ENCODE assay signal across 22 cellular contexts in genomic region chr7:73698410-73698809, GRCh38. TPM values are rescaled to one million over a fixed set of nuclear protein-coding genes. Genes with fewer than 3 reads are reported as not detected.
A peak's percentile ranks its signal among the peaks of the same experiment; 100 is the strongest.
DNase-seq lines count a peak whose midpoint lies in the region; ATAC-seq, FAIRE-seq and TF ChIP-seq lines count a peak whose summit lies in the region.
"Had no signal": no experiment of that assay in that cellular context is flagged by ENCODE, and none has a peak within 500 bp of the region (broad histone marks: within the 10 kb centered on the region; RNA-seq: fewer than 3 reads in every experiment).

No MANE protein-coding gene starts in this region.

- intact Hi-C loops in activated CD8-positive, alpha-beta T cell treated with anti-CD3 and anti-CD28 coated beads for 36 hours (cut with micrococcal nuclease) = no loop called here
- intact Hi-C loops in PC-3 (cut with micrococcal nuclease) (no loop called here), K562 (cut with micrococcal nuclease) (no loop called here), heart left ventricle (cut with DNase I) (no loop called here)

- no peak overlapping the region for H3K9ac ChIP-seq in PC-3 (ENCODE audit: low read length)
- no peak overlapping the region; a peak in 1 of 4 replicates for H3K9ac ChIP-seq in K562 (ENCODE audit: insufficient read depth in 1 of 2, low read depth in 2 of 2, low read length in 2 of 2)

- H3K27me3 ChIP-seq in PC-3 (ENCODE audit: low read length) = no peaks in the 10 kb centered on the region
- H3K27me3 ChIP-seq in K562 (ENCODE audit: control insufficient read depth in 2 of 2, insufficient read depth in 2 of 2, low read length in 2 of 2) = no peaks in the 10 kb centered on the region; a peak in 1 of 5 replicates
- H3K27me3 ChIP-seq in heart left ventricle = no peaks in the 10 kb centered on the region
- H3K27me3 ChIP-seq: MG63, SJSA1 had no signal

- POLR2A ChIA-PET in activated CD8-positive, alpha-beta T cell treated with anti-CD3 and anti-CD28 coated beads, Interleukin-2, amount 10 ng/mL, durations not matched to agents 7 days and 5 days (lab: Charles Lee) = no interaction called here
- POLR2A ChIA-PET in activated CD8-positive, alpha-beta T cell treated with anti-CD3 and anti-CD28 coated beads for 36 hours (lab: Charles Lee) = interaction anchor here (1.0 to 2.3 kb wide), 3 partner anchors 11 to 39 kb away, joined by 3 to 7 read pairs (median 3); partner anchors contain the start of gene ABHD11
- POLR2A ChIA-PET in PC-3 (lab: Charles Lee; ENCODE audit: unreplicated experiment) (interaction anchor here (0.5 to 0.8 kb wide), 3 partner anchors 9 to 82 kb away, joined by 3 to 5 read pairs (median 3); no protein-coding TSS in a partner anchor), K562 (lab: Yijun Ruan, JAX) (interaction anchor here (0.7 to 2.2 kb wide), 6 partner anchors 7 to 167 kb away, joined by 3 to 9 read pairs (median 3); no protein-coding TSS in a partner anchor)

- H3K9me3 ChIP-seq in PC-3 (ENCODE audit: low read length) = no peaks in the 10 kb centered on the region
- H3K9me3 ChIP-seq in K562 (replicated peaks; ENCODE audit: control insufficient read depth, insufficient read depth, low read depth, low read length) = no peaks in the 10 kb centered on the region
- no peaks in the 10 kb centered on the region for H3K9me3 ChIP-seq in heart left ventricle
- H3K9me3 ChIP-seq: MG63, SJSA1 had no signal

- no peak overlapping the region for H2AFZ ChIP-seq in PC-3 (ENCODE audit: low read length)
- no peak overlapping the region for H2AFZ ChIP-seq in K562 (ENCODE audit: low read depth, low read length)

- H3K4me3 ChIP-seq in PC-3 (ENCODE audit: low read length) (no peak overlapping the region), K562 (no peak overlapping the region), heart left ventricle (no peak overlapping the region)
- H3K4me3 ChIP-seq: MG63, SJSA1 had no signal

- no peaks in the 10 kb centered on the region for H3K9me2 ChIP-seq in PC-3 (replicated peaks; ENCODE audit: low read length)

- TF ChIP-seq RAD21 in K562 (CRISPR knock-in tag; conservative IDR thresholded peaks at IDR 0.05 in 1 of 2, IDR thresholded peaks at IDR 0.05 in 1 of 2) = no peak

- H3K4me2 ChIP-seq in PC-3 (ENCODE audit: low read length) = no peak overlapping the region
- no peak overlapping the region for H3K4me2 ChIP-seq in K562 (ENCODE audit: insufficient read depth, low read length)

- no peaks in the 10 kb centered on the region for H3K27me3 Mint-ChIP-seq in activated CD8-positive, alpha-beta T cell treated with anti-CD3 and anti-CD28 coated beads, Interleukin-2, amount 10 ng/mL, durations not matched to agents 7 days and 5 days (ENCODE audit: low read depth)
- no peaks in the 10 kb centered on the region for H3K27me3 Mint-ChIP-seq in activated CD8-positive, alpha-beta T cell treated with anti-CD3 and anti-CD28 coated beads for 36 hours

- CTCF ChIA-PET in activated CD8-positive, alpha-beta T cell treated with anti-CD3 and anti-CD28 coated beads, Interleukin-2, amount 10 ng/mL, durations not matched to agents 7 days and 5 days (lab: Charles Lee) = no interaction called here
- CTCF ChIA-PET in activated CD8-positive, alpha-beta T cell treated with anti-CD3 and anti-CD28 coated beads for 36 hours (lab: Charles Lee) = interaction anchor here (1.3 to 2.2 kb wide), 2 partner anchors 24 to 27 kb away, joined by 3 to 7 read pairs; no protein-coding TSS in a partner anchor
- CTCF ChIA-PET in PC-3 (lab: Charles Lee) (interaction anchor here (0.7 to 1.7 kb wide), 2 partner anchors 18 to 30 kb away, joined by 3 to 4 read pairs; partner anchors contain the start of gene VPS37D), K562 (lab: Yijun Ruan, JAX; ENCODE audit: low intra/inter-chr PET ratio) (no interaction called here)

- H3K4me1 ChIP-seq in PC-3 (ENCODE audit: insufficient read depth, low read length) = no peaks in the 10 kb centered on the region
- peaks cover 2 to 29% of the 10 kb centered on the region in 2 experiments; a peak in 4 of 5 replicates for H3K4me1 ChIP-seq in K562 (replicated peaks in 1 of 2; ENCODE audit: control insufficient read depth in 2 of 2, insufficient read depth in 2 of 2, low read length in 2 of 2)
- H3K4me1 ChIP-seq in heart left ventricle = no peaks in the 10 kb centered on the region
- H3K4me1 ChIP-seq: SJSA1 had no signal

- H3K36me3 ChIP-seq in PC-3 (ENCODE audit: low read depth, low read length) (peaks cover 57% of the 10 kb centered on the region), K562 (ENCODE audit: control insufficient read depth, insufficient read depth, low read length) (peaks cover 77% of the 10 kb centered on the region; the same call in 2 of the 3 replicates), heart left ventricle (peaks cover 0 to 71% (median 59%) of the 10 kb centered on the region in 9 donors)
- H3K36me3 ChIP-seq: MG63 had no signal

- H4K20me1 ChIP-seq in PC-3 (ENCODE audit: low read length) (peaks cover 25% of the 10 kb centered on the region), K562 (replicated peaks; ENCODE audit: control insufficient read depth, insufficient read depth, low read length) (peaks cover 17% of the 10 kb centered on the region)

- H3K4me1 Mint-ChIP-seq in activated CD8-positive, alpha-beta T cell treated with anti-CD3 and anti-CD28 coated beads, Interleukin-2, amount 10 ng/mL, durations not matched to agents 7 days and 5 days (ENCODE audit: low read depth) = no peaks in the 10 kb centered on the region
- peaks cover 2% of the 10 kb centered on the region for H3K4me1 Mint-ChIP-seq in activated CD8-positive, alpha-beta T cell treated with anti-CD3 and anti-CD28 coated beads for 36 hours (ENCODE audit: low read depth)

- H3K9me3 Mint-ChIP-seq in activated CD8-positive, alpha-beta T cell treated with anti-CD3 and anti-CD28 coated beads, Interleukin-2, amount 10 ng/mL, durations not matched to agents 7 days and 5 days (ENCODE audit: insufficient read depth) = no peaks in the 10 kb centered on the region
- H3K9me3 Mint-ChIP-seq in activated CD8-positive, alpha-beta T cell treated with anti-CD3 and anti-CD28 coated beads for 36 hours = no peaks in the 10 kb centered on the region
- H3K9me3 Mint-ChIP-seq: H9, IgD-negative memory B cell had no signal

- no peak for DNase-seq in activated CD8-positive, alpha-beta T cell treated with anti-CD3 and anti-CD28 coated beads, Interleukin-2, amount 10 ng/mL, durations not matched to agents 7 days and 5 days
- DNase-seq in activated CD8-positive, alpha-beta T cell treated with anti-CD3 and anti-CD28 coated beads for 36 hours = no peak
- DNase-seq in PC-3 (no peak), K562 (ENCODE audit: extremely low read depth in 1 of 4, low spot score in 3 of 4) (no peak), heart left ventricle (no peak)
- DNase-seq: DMS79 treated with DMSO at 0.1 percent for 48 hours, H9, Kasumi-1, MG63, NCI-H1048, NCI-H1436, NCI-H1930, NCI-H226, NCI-H524, NCI-H82, OCI-M1 had no signal

- no TSS peak for BruUV-seq in PC-3 (replicated peaks; lab: Mats Ljungman, UMichigan)
- no TSS peak for BruUV-seq in K562 (replicated peaks; lab: Mats Ljungman, UMichigan)

- H3K4me3 Mint-ChIP-seq in activated CD8-positive, alpha-beta T cell treated with anti-CD3 and anti-CD28 coated beads, Interleukin-2, amount 10 ng/mL, durations not matched to agents 7 days and 5 days = no peak overlapping the region
- no peak overlapping the region for H3K4me3 Mint-ChIP-seq in activated CD8-positive, alpha-beta T cell treated with anti-CD3 and anti-CD28 coated beads for 36 hours
- H3K4me3 Mint-ChIP-seq: CD14-positive monocyte had no signal

- TF ChIP-seq EP300 in K562 (IDR thresholded peaks at IDR 0.05; ENCODE audit: low read length) = no peak

- H3K27ac Mint-ChIP-seq in activated CD8-positive, alpha-beta T cell treated with anti-CD3 and anti-CD28 coated beads, Interleukin-2, amount 10 ng/mL, durations not matched to agents 7 days and 5 days = peak overlapping the region; percentile 57
- H3K27ac Mint-ChIP-seq in activated CD8-positive, alpha-beta T cell treated with anti-CD3 and anti-CD28 coated beads for 36 hours = no peak overlapping the region
- H3K27ac Mint-ChIP-seq: IgD-negative memory B cell had no signal

- peaks cover 40% of the 10 kb centered on the region for H3K36me3 Mint-ChIP-seq in activated CD8-positive, alpha-beta T cell treated with anti-CD3 and anti-CD28 coated beads, Interleukin-2, amount 10 ng/mL, durations not matched to agents 7 days and 5 days (ENCODE audit: low read depth)
- peaks cover 34% of the 10 kb centered on the region for H3K36me3 Mint-ChIP-seq in activated CD8-positive, alpha-beta T cell treated with anti-CD3 and anti-CD28 coated beads for 36 hours (ENCODE audit: low read depth)

- no peak for TF ChIP-seq CTCF in activated CD8-positive, alpha-beta T cell treated with anti-CD3 and anti-CD28 coated beads for 36 hours (IDR thresholded peaks at IDR 0.05)
- TF ChIP-seq CTCF in PC-3 (conservative IDR thresholded peaks at IDR 0.05; ENCODE audit: low read depth, low read length) = no peak
- no peak for TF ChIP-seq CTCF in K562 (IDR thresholded peaks at IDR 0.05 in 2 of 3, conservative IDR thresholded peaks at IDR 0.05 in 1 of 3; ENCODE audit: insufficient read depth in 2 of 3, low read depth in 1 of 3, low read length in 3 of 3)
- TF ChIP-seq CTCF in heart left ventricle (IDR thresholded peaks at IDR 0.05) = no peak

- TF ChIP-seq POLR2A in K562 (conservative IDR thresholded peaks at IDR 0.05) (peak; percentile 29), heart left ventricle (IDR thresholded peaks at IDR 0.05) (no peak)

- no peak for ATAC-seq in activated CD8-positive, alpha-beta T cell treated with anti-CD3 and anti-CD28 coated beads, Interleukin-2, amount 10 ng/mL, durations not matched to agents 7 days and 5 days
- no peak for ATAC-seq in activated CD8-positive, alpha-beta T cell treated with anti-CD3 and anti-CD28 coated beads for 36 hours
- ATAC-seq in PC-3 = peak; percentile 7
- no peak for ATAC-seq in K562
- ATAC-seq in GM18909 (IDR thresholded peaks at IDR 0.05; ENCODE audit: poor library complexity, unreplicated experiment) = no peak
- no peak for ATAC-seq in heart left ventricle

- 86% methylated on average over 7 of the region's 7 CpGs for WGBS in K562 (ENCODE audit: insufficient coverage, low coverage, missing lambda C conversion rate)
- 87 to 96% (median 88%) methylated on average over 7 of the region's 7 CpGs for WGBS in heart left ventricle, 4 donors

- no peak overlapping the region for H3K27ac ChIP-seq in PC-3 (ENCODE audit: low read length)
- H3K27ac ChIP-seq in K562 (ENCODE audit: extremely low read depth, low read depth, low read length) = no peak overlapping the region
- H3K27ac ChIP-seq in heart left ventricle = no peak overlapping the region
- H3K27ac ChIP-seq: 22Rv1, SJSA1 had no signal

- FAIRE-seq in K562 (lab: Jason Lieb, UNC) = no peak
- FAIRE-seq: HTR-8/SVneo had no signal

- in situ Hi-C loops in K562 (cut with MboI) = no loop called here

- no peaks in the 10 kb centered on the region for H3K9me1 ChIP-seq in K562 (ENCODE audit: control insufficient read depth, insufficient read depth, low read length)

- peaks cover 19% of the 10 kb centered on the region for H3F3A ChIP-seq in PC-3 (ENCODE audit: low read length, unreplicated experiment)

- H3K79me2 ChIP-seq in PC-3 (ENCODE audit: low read length) (0 out of 2 replicates have a peak, but pooled peaks cover 5% of the 10 kb centered on the region), K562 (ENCODE audit: control insufficient read depth, insufficient read depth, low read length) (no peaks in the 10 kb centered on the region)

RNA-seq across cellular contexts. Expression of gene BUD23, which starts 15.0 kb away (rescaled TPM):
- 10 to 100 TPM; 57.3 to 60.9 TPM for total RNA-seq in activated CD8-positive, alpha-beta T cell treated with anti-CD3 and anti-CD28 coated beads, Interleukin-2, amount 10 ng/mL, durations not matched to agents 7 days and 5 days
- total RNA-seq in activated CD8-positive, alpha-beta T cell treated with anti-CD3 and anti-CD28 coated beads for 36 hours = 100 to 1,000 TPM; 108 TPM
- total RNA-seq in PC-3 (2014; rRNA removed) (124 and 138 TPM in 2 replicates), K562 (2014; rRNA removed) (170 and 183 TPM in 2 replicates), K562 (2014; rRNA removed; fragmentation: Illumina TruSeq; extraction: Trizol) (117 and 124 TPM in 2 replicates), K562 (2015; rRNA removed; fragmentation: Illumina TruSeq; extraction: Trizol) (123 and 128 TPM in 2 replicates), K562 (2021) (135 and 144 TPM in 2 replicates), heart left ventricle (10 to 100 TPM; 57.4 to 94.1 (median 68.6) TPM)
- total RNA-seq in K562 (2011; cell fraction: chromatin; rRNA removed; ENCODE audit: low replicate concordance) = 117 and 181 TPM in 2 replicates
- 113 TPM in 2 replicates for total RNA-seq in K562 (2011; cell fraction: nucleolus; rRNA removed)
- total RNA-seq in K562 (2011; cell fraction: nucleoplasm; rRNA removed) = 140 and 171 TPM in 2 replicates
- polyA plus RNA-seq in K562 (2011; rRNA removed) (115 and 168 TPM in 2 replicates), K562 (2014; fragmentation: Illumina TruSeq; extraction: Trizol) (206 and 216 TPM in 2 replicates), K562 (2014; fragmentation: Nextera tagmentation; extraction: Ambion mirVana) (100 to 1,000 TPM in 1 of 2 experiments, 10 to 100 TPM in 1; 79.5 to 150 TPM), K562 (2014; rRNA removed) (270 and 301 TPM in 2 replicates), heart left ventricle (100 to 1,000 TPM; 106 to 150 TPM)
- 171 and 217 TPM in 2 replicates for polyA plus RNA-seq in K562 (2011; cell fraction: cytosol; rRNA removed)
- polyA plus RNA-seq in K562 (2011; cell fraction: nucleus; rRNA removed) = 88.8 and 118 TPM in 2 replicates
- 99.9 and 166 TPM in 2 replicates for polyA plus RNA-seq in K562 (2012)
- polyA minus RNA-seq in K562 (2011; rRNA and poly(A)+ RNA removed) = 64.3 and 80.9 TPM in 2 replicates
- 39.0 and 45.1 TPM in 2 replicates for polyA minus RNA-seq in K562 (2011; cell fraction: cytosol; rRNA and poly(A)+ RNA removed)
- 19.1 and 20.2 TPM in 2 replicates for polyA minus RNA-seq in K562 (2011; cell fraction: nucleus; rRNA and poly(A)+ RNA removed)

RNA-seq across cellular contexts. Expression of gene DNAJC30, which starts 15.2 kb away (rescaled TPM):
- total RNA-seq in activated CD8-positive, alpha-beta T cell treated with anti-CD3 and anti-CD28 coated beads, Interleukin-2, amount 10 ng/mL, durations not matched to agents 7 days and 5 days = 1 to 10 TPM; 7.7 to 8.3 TPM
- 1 to 10 TPM; 6.7 to 7.0 TPM for total RNA-seq in activated CD8-positive, alpha-beta T cell treated with anti-CD3 and anti-CD28 coated beads for 36 hours
- total RNA-seq in PC-3 (2014; rRNA removed) (2.9 and 4.8 TPM in 2 replicates), K562 (2014; rRNA removed) (6.9 and 8.6 TPM in 2 replicates), K562 (2014; rRNA removed; fragmentation: Illumina TruSeq; extraction: Trizol) (3.8 and 4.2 TPM in 2 replicates), K562 (2015; rRNA removed; fragmentation: Illumina TruSeq; extraction: Trizol) (4.4 and 4.6 TPM in 2 replicates), K562 (2021) (10.1 and 11.3 TPM in 2 replicates), heart left ventricle (10 to 100 TPM in 6 of 9 donors, 1 to 10 TPM in 3; 6.8 to 21.1 (median 15.6) TPM)
- total RNA-seq in K562 (2011; cell fraction: chromatin; rRNA removed; ENCODE audit: low replicate concordance) = 18.6 and 26.1 TPM in 2 replicates
- total RNA-seq in K562 (2011; cell fraction: nucleolus; rRNA removed) = 21.3 and 26.5 TPM in 2 replicates
- 23.2 and 25.1 TPM in 2 replicates for total RNA-seq in K562 (2011; cell fraction: nucleoplasm; rRNA removed)
- polyA plus RNA-seq in K562 (2011; rRNA removed) (2.0 and 3.7 TPM in 2 replicates), K562 (2014; fragmentation: Illumina TruSeq; extraction: Trizol) (4.6 and 6.4 TPM in 2 replicates), K562 (2014; fragmentation: Nextera tagmentation; extraction: Ambion mirVana) (1 to 10 TPM; 1.1 to 1.4 TPM), K562 (2014; rRNA removed) (9.2 and 11.4 TPM in 2 replicates), heart left ventricle (10 to 100 TPM in 1 of 2 donors, 1 to 10 TPM in 1; 7.2 to 14.0 TPM)
- 3.2 and 14.7 TPM in 2 replicates for polyA plus RNA-seq in K562 (2011; cell fraction: cytosol; rRNA removed)
- 4.0 and 7.2 TPM in 2 replicates for polyA plus RNA-seq in K562 (2011; cell fraction: nucleus; rRNA removed)
- polyA plus RNA-seq in K562 (2012) = 5.5 and 7.0 TPM in 2 replicates
- 5.5 and 7.9 TPM in 2 replicates for polyA minus RNA-seq in K562 (2011; rRNA and poly(A)+ RNA removed)
- polyA minus RNA-seq in K562 (2011; cell fraction: cytosol; rRNA and poly(A)+ RNA removed) = 3.3 and 3.4 TPM in 2 replicates
- polyA minus RNA-seq in K562 (2011; cell fraction: nucleus; rRNA and poly(A)+ RNA removed) = 8.8 and 10.3 TPM in 2 replicates

RNA-seq across cellular contexts. Expression of gene STX1A, which starts 21.1 kb away (rescaled TPM):
- total RNA-seq in activated CD8-positive, alpha-beta T cell treated with anti-CD3 and anti-CD28 coated beads, Interleukin-2, amount 10 ng/mL, durations not matched to agents 7 days and 5 days = 10 to 100 TPM; 10.6 to 12.3 TPM
- total RNA-seq in activated CD8-positive, alpha-beta T cell treated with anti-CD3 and anti-CD28 coated beads for 36 hours = 10 to 100 TPM; 11.4 to 11.5 TPM
- total RNA-seq in PC-3 (2014; rRNA removed) (145 and 163 TPM in 2 replicates), K562 (2014; rRNA removed) (9.1 and 9.9 TPM in 2 replicates), K562 (2014; rRNA removed; fragmentation: Illumina TruSeq; extraction: Trizol) (2.3 and 3.9 TPM in 2 replicates), K562 (2015; rRNA removed; fragmentation: Illumina TruSeq; extraction: Trizol) (6.3 and 9.6 TPM in 2 replicates), K562 (2021) (8.0 and 8.9 TPM in 2 replicates), heart left ventricle (1 to 10 TPM; 1.1 to 3.6 (median 1.6) TPM)
- 30.3 and 77.9 TPM in 2 replicates for total RNA-seq in K562 (2011; cell fraction: chromatin; rRNA removed; ENCODE audit: low replicate concordance)
- 38.9 and 39.9 TPM in 2 replicates for total RNA-seq in K562 (2011; cell fraction: nucleolus; rRNA removed)
- total RNA-seq in K562 (2011; cell fraction: nucleoplasm; rRNA removed) = 23.4 and 25.5 TPM in 2 replicates
- polyA plus RNA-seq in K562 (2011; rRNA removed) (6.7 and 7.5 TPM in 2 replicates), K562 (2014; fragmentation: Illumina TruSeq; extraction: Trizol) (6.1 and 9.9 TPM in 2 replicates), K562 (2014; fragmentation: Nextera tagmentation; extraction: Ambion mirVana) (under 1 TPM; 0.04 to 0.15 TPM), K562 (2014; rRNA removed) (11.7 and 15.1 TPM in 2 replicates), heart left ventricle (1 to 10 TPM; 1.8 to 2.4 TPM)
- 5.7 and 9.2 TPM in 2 replicates for polyA plus RNA-seq in K562 (2011; cell fraction: cytosol; rRNA removed)
- polyA plus RNA-seq in K562 (2011; cell fraction: nucleus; rRNA removed) = 47.5 and 68.0 TPM in 2 replicates
- polyA plus RNA-seq in K562 (2012) = 7.2 and 8.0 TPM in 2 replicates
- polyA minus RNA-seq in K562 (2011; rRNA and poly(A)+ RNA removed) = 14.4 and 26.2 TPM in 2 replicates
- polyA minus RNA-seq in K562 (2011; cell fraction: cytosol; rRNA and poly(A)+ RNA removed) = 6.7 and 8.3 TPM in 2 replicates
- 9.0 and 13.7 TPM in 2 replicates for polyA minus RNA-seq in K562 (2011; cell fraction: nucleus; rRNA and poly(A)+ RNA removed)

RNA-seq across cellular contexts. Expression of gene VPS37D, which starts 30.8 kb away (rescaled TPM):
- total RNA-seq in activated CD8-positive, alpha-beta T cell treated with anti-CD3 and anti-CD28 coated beads, Interleukin-2, amount 10 ng/mL, durations not matched to agents 7 days and 5 days = under 1 TPM; 0.16 to 0.26 TPM
- 1 to 10 TPM in 1 of 2 experiments, under 1 TPM in 1; 0.87 to 1.1 TPM for total RNA-seq in activated CD8-positive, alpha-beta T cell treated with anti-CD3 and anti-CD28 coated beads for 36 hours
- total RNA-seq in PC-3 (2014; rRNA removed) = 6.3 and 7.7 TPM in 2 replicates
- 1.3 TPM in 1 of 2 replicates, not detected in the other for total RNA-seq in K562 (2011; cell fraction: chromatin; rRNA removed; ENCODE audit: low replicate concordance)
- total RNA-seq in K562 (2011; cell fraction: nucleolus; rRNA removed) = 0.83 and 1.3 TPM in 2 replicates
- total RNA-seq in K562 (2011; cell fraction: nucleoplasm; rRNA removed) = 0.76 and 0.88 TPM in 2 replicates
- total RNA-seq in K562 (2014; rRNA removed) = 2.3 and 2.5 TPM in 2 replicates
- 0.26 TPM in 1 of 2 replicates, not detected in the other for total RNA-seq in K562 (2014; rRNA removed; fragmentation: Illumina TruSeq; extraction: Trizol)
- total RNA-seq in K562 (2015; rRNA removed; fragmentation: Illumina TruSeq; extraction: Trizol) = 0.25 and 0.38 TPM in 2 replicates
- total RNA-seq in K562 (2021) = 1.1 and 1.3 TPM in 2 replicates
- 0.84 and 1.6 TPM in 2 replicates for polyA plus RNA-seq in K562 (2011; rRNA removed)
- polyA plus RNA-seq in K562 (2011; cell fraction: cytosol; rRNA removed) = 1.8 and 2.7 TPM in 2 replicates
- polyA plus RNA-seq in K562 (2011; cell fraction: nucleus; rRNA removed) = 1.7 TPM in 2 replicates
- 0.70 and 2.2 TPM in 2 replicates for polyA plus RNA-seq in K562 (2012)
- polyA plus RNA-seq in K562 (2014; fragmentation: Illumina TruSeq; extraction: Trizol) = 0.39 and 0.42 TPM in 2 replicates
- polyA plus RNA-seq in K562 (2014; fragmentation: Nextera tagmentation; extraction: Ambion mirVana) = not detected
- 1.3 and 2.1 TPM in 2 replicates for polyA plus RNA-seq in K562 (2014; rRNA removed)
- 0.32 TPM in 1 of 2 replicates, not detected in the other for polyA minus RNA-seq in K562 (2011; rRNA and poly(A)+ RNA removed)
- 1.2 and 1.9 TPM in 2 replicates for polyA minus RNA-seq in K562 (2011; cell fraction: cytosol; rRNA and poly(A)+ RNA removed)
- 0.27 and 0.33 TPM in 2 replicates for polyA minus RNA-seq in K562 (2011; cell fraction: nucleus; rRNA and poly(A)+ RNA removed)
- 1 to 10 TPM; 1.9 to 2.9 (median 2.7) TPM for total RNA-seq in heart left ventricle
- 1 to 10 TPM; 1.1 to 2.2 TPM for polyA plus RNA-seq in heart left ventricle
- polyA plus RNA-seq: CD14-positive monocyte had no signal

RNA-seq across cellular contexts. Expression of gene ABHD11, which starts 40.2 kb away (rescaled TPM):
- total RNA-seq in activated CD8-positive, alpha-beta T cell treated with anti-CD3 and anti-CD28 coated beads, Interleukin-2, amount 10 ng/mL, durations not matched to agents 7 days and 5 days = 10 to 100 TPM; 20.7 to 20.9 TPM
- 10 to 100 TPM; 19.0 to 21.5 TPM for total RNA-seq in activated CD8-positive, alpha-beta T cell treated with anti-CD3 and anti-CD28 coated beads for 36 hours
- total RNA-seq in PC-3 (2014; rRNA removed) (38.6 and 41.4 TPM in 2 replicates), K562 (2014; rRNA removed) (44.2 and 52.6 TPM in 2 replicates), K562 (2014; rRNA removed; fragmentation: Illumina TruSeq; extraction: Trizol) (11.7 and 13.2 TPM in 2 replicates), K562 (2015; rRNA removed; fragmentation: Illumina TruSeq; extraction: Trizol) (17.5 and 17.9 TPM in 2 replicates), K562 (2021) (32.6 and 37.3 TPM in 2 replicates), heart left ventricle (10 to 100 TPM; 17.9 to 36.9 (median 25.0) TPM)
- total RNA-seq in K562 (2011; cell fraction: chromatin; rRNA removed; ENCODE audit: low replicate concordance) = 36.5 and 95.8 TPM in 2 replicates
- total RNA-seq in K562 (2011; cell fraction: nucleolus; rRNA removed) = 87.9 and 90.7 TPM in 2 replicates
- 50.6 and 64.7 TPM in 2 replicates for total RNA-seq in K562 (2011; cell fraction: nucleoplasm; rRNA removed)
- polyA plus RNA-seq in K562 (2011; rRNA removed) (18.4 and 18.9 TPM in 2 replicates), K562 (2014; fragmentation: Illumina TruSeq; extraction: Trizol) (25.5 and 26.3 TPM in 2 replicates), K562 (2014; fragmentation: Nextera tagmentation; extraction: Ambion mirVana) (1 to 10 TPM; 7.7 to 8.6 TPM), K562 (2014; rRNA removed) (40.7 and 41.7 TPM in 2 replicates), heart left ventricle (10 to 100 TPM; 21.0 to 27.7 TPM)
- 22.5 and 50.4 TPM in 2 replicates for polyA plus RNA-seq in K562 (2011; cell fraction: cytosol; rRNA removed)
- polyA plus RNA-seq in K562 (2011; cell fraction: nucleus; rRNA removed) = 22.8 and 51.7 TPM in 2 replicates
- 24.2 and 35.9 TPM in 2 replicates for polyA plus RNA-seq in K562 (2012)
- polyA minus RNA-seq in K562 (2011; rRNA and poly(A)+ RNA removed) = 5.8 and 10.2 TPM in 2 replicates
- polyA minus RNA-seq in K562 (2011; cell fraction: cytosol; rRNA and poly(A)+ RNA removed) = 7.9 and 9.4 TPM in 2 replicates
- polyA minus RNA-seq in K562 (2011; cell fraction: nucleus; rRNA and poly(A)+ RNA removed) = 33.2 and 40.7 TPM in 2 replicates

Comparison
In these comparisons a context has a peak if more than half of its experiments do, and no peak if none do; other contexts are left out.
1. CTCF ChIA-PET loops: an anchor here in activated CD8-positive, alpha-beta T cell treated with anti-CD3 and anti-CD28 coated beads for 36 hours (1.3 to 2.2 kb wide) and PC-3 (0.7 to 1.7 kb wide); none called in activated CD8-positive, alpha-beta T cell treated with anti-CD3 and anti-CD28 coated beads, Interleukin-2, amount 10 ng/mL, durations not matched to agents 7 days and 5 days and K562.